ENCODE assay signal across 8 cellular contexts in the genomic region with DNA sequence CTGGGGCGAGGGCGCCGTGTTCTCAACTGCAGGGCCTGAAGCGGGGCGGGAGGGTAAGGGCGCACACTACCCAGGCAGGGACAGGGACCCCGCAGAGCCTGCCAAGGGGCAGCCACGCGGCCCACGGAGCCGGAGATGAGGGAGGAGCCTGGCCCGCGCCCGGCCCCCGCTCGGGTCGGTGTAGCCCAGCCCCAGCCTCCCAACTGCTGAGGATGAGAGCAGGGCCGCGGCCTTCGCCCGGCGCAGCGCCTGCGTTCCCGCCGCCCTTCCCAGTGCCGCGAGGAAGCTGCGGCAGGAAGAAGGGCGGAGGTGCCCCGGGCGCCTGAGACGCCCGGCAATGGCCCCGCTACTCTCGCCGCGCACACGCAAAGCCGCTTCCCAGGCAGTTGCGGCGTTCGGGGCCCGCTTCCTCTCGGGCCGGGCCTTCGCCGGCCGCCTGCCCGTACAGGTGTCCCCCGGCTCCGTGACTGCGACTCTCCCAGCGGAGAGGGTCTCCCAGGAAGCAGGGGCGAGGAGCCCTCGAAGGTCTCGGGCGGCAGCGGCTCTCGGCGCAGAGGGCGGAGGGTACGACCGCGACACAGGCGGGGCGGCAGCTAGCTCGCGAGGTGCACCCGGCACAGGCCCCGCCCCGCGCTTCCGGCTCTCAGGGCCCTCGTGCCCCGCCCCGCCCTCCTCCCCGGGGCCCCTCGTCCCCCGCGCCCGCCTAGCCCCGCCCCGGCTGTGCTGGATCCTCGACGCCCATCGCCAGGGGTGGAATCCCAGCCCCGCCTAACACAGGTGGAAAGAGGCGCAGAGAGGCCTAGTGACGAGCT. TPM values are rescaled to one million over a fixed set of nuclear protein-coding genes. Genes with fewer than 3 reads are reported as not detected.
DNase-seq lines count a peak whose midpoint lies in the region; ATAC-seq and TF ChIP-seq lines count a peak whose summit lies in the region.

No MANE protein-coding gene starts in this region.

- H3K27ac Mint-ChIP-seq in activated T-helper 1 cell treated with anti-CD3 and anti-CD28 coated beads, Interleukin-12 subunit alpha, Interleukin-12 subunit beta, Interleukin-2, Interleukin-4 antibody, amounts not matched to agents 30 ng/mL and 10 ng/mL and 1 ng/mL, durations not matched to agents 14 hours and 24 hours and 36 hours: peak overlapping the region; percentile 87
- H3K27ac Mint-ChIP-seq in nephron: peak overlapping the region; percentile 61 to 96 (median 90)
- peak overlapping the region; percentile 93 to 94 for H3K27ac Mint-ChIP-seq in stimulated activated naive CD8-positive, alpha-beta T cell treated with anti-CD3 and anti-CD28 coated beads, Interleukin-15, amount 100 ng/mL, for 72 hours

- H3K9me3 ChIP-seq in DND-41 (ENCODE audit: insufficient read depth, low read length, severe bottlenecking): no peaks in the 10 kb centered on the region
- H3K9me3 ChIP-seq in KOPT-K1 (ENCODE audit: insufficient read depth, low read length, poor library complexity, severe bottlenecking): no peaks in the 10 kb centered on the region
- no peaks in the 10 kb centered on the region for H3K9me3 ChIP-seq in Panc1 (ENCODE audit: control insufficient read depth, insufficient read depth, low read depth, low read length)

- H3K4me1 ChIP-seq in DND-41 (ENCODE audit: insufficient read depth, low read length) (peaks cover 23% of the 10 kb centered on the region), Panc1 (ENCODE audit: control insufficient read depth, insufficient read depth, low read length) (peaks cover 22% of the 10 kb centered on the region)

- POLR2A ChIA-PET in Panc1 (lab: Charles Lee): interaction anchor here (0.6 kb wide), 1 partner anchor 133 kb away, joined by 3 read pairs; no protein-coding TSS in a partner anchor

- intact Hi-C loops in Panc1 (cut with micrococcal nuclease; ENCODE audit: unreplicated experiment): no loop called here
- intact Hi-C loops in activated T-helper 1 cell treated with anti-CD3 and anti-CD28 coated beads, Interleukin-12 subunit alpha, Interleukin-12 subunit beta, Interleukin-2, Interleukin-4 antibody, amounts not matched to agents 30 ng/mL and 10 ng/mL and 1 ng/mL, durations not matched to agents 14 hours and 24 hours and 36 hours (cut with micrococcal nuclease): loop anchor here (1.0 to 2.0 kb wide), 6 partner anchors 8 to 733 kb away; a partner anchor contains a TSS

- H3K4me1 Mint-ChIP-seq in activated T-helper 1 cell treated with anti-CD3 and anti-CD28 coated beads, Interleukin-12 subunit alpha, Interleukin-12 subunit beta, Interleukin-2, Interleukin-4 antibody, amounts not matched to agents 30 ng/mL and 10 ng/mL and 1 ng/mL, durations not matched to agents 14 hours and 24 hours and 36 hours (ENCODE audit: low read depth): peaks cover 25% of the 10 kb centered on the region
- H3K4me1 Mint-ChIP-seq in nephron: peaks cover 10% of the 10 kb centered on the region
- H3K4me1 Mint-ChIP-seq in stimulated activated naive CD8-positive, alpha-beta T cell treated with anti-CD3 and anti-CD28 coated beads, Interleukin-15, amount 100 ng/mL, for 72 hours: peaks cover 45% of the 10 kb centered on the region

- no TSS peak for BruUV-seq in Panc1 (replicated peaks; lab: Mats Ljungman, UMichigan)

- H3K4me3 ChIP-seq in DND-41 (ENCODE audit: low read depth in 1 of 2, low read length in 2 of 2) (peak overlapping the region; percentile 60 to 78), Panc1 (ENCODE audit: low read depth in 2 of 2, low read length in 2 of 2) (peak overlapping the region; percentile 66 to 69), fibroblast of pulmonary artery (replicated peaks; ENCODE audit: low read depth, low read length) (peak overlapping the region; percentile 63)

- TF ChIP-seq CTCF in DND-41 (IDR thresholded peaks at IDR 0.05; ENCODE audit: borderline replicate concordance, extremely low read depth, low read length, poor library complexity, severe bottlenecking) (no peak), Panc1 (IDR thresholded peaks at IDR 0.05) (no peak), fibroblast of pulmonary artery (IDR thresholded peaks at IDR 0.05; ENCODE audit: low read length, missing control alignments) (no peak), nephron (IDR thresholded peaks at IDR 0.05; ENCODE audit: unreplicated experiment in 3 of 3) (no peak)

- H3K27me3 ChIP-seq in DND-41 (ENCODE audit: insufficient read depth, low read length, poor library complexity) (no peaks in the 10 kb centered on the region), Panc1 (ENCODE audit: control insufficient read depth, insufficient read depth, low read length) (no peaks in the 10 kb centered on the region)

- H3K27ac ChIP-seq in DND-41 (ENCODE audit: low read length) (peak overlapping the region; percentile 97), KOPT-K1 (ENCODE audit: low read depth, low read length, poor library complexity, severe bottlenecking) (peak overlapping the region; percentile 99), Panc1 (ENCODE audit: low read length) (peak overlapping the region; percentile 84)

- peaks cover 2% of the 10 kb centered on the region for H3K27me3 Mint-ChIP-seq in activated T-helper 1 cell treated with anti-CD3 and anti-CD28 coated beads, Interleukin-12 subunit alpha, Interleukin-12 subunit beta, Interleukin-2, Interleukin-4 antibody, amounts not matched to agents 30 ng/mL and 10 ng/mL and 1 ng/mL, durations not matched to agents 14 hours and 24 hours and 36 hours (ENCODE audit: insufficient read depth)
- no peaks in the 10 kb centered on the region for H3K27me3 Mint-ChIP-seq in nephron (ENCODE audit: low read depth)
- no peaks in the 10 kb centered on the region for H3K27me3 Mint-ChIP-seq in stimulated activated naive CD8-positive, alpha-beta T cell treated with anti-CD3 and anti-CD28 coated beads, Interleukin-15, amount 100 ng/mL, for 72 hours

- peak overlapping the region; percentile 82 for H3K4me2 ChIP-seq in DND-41 (ENCODE audit: insufficient read depth, low read length)

- H3K9me3 Mint-ChIP-seq in activated T-helper 1 cell treated with anti-CD3 and anti-CD28 coated beads, Interleukin-12 subunit alpha, Interleukin-12 subunit beta, Interleukin-2, Interleukin-4 antibody, amounts not matched to agents 30 ng/mL and 10 ng/mL and 1 ng/mL, durations not matched to agents 14 hours and 24 hours and 36 hours: no peaks in the 10 kb centered on the region
- H3K9me3 Mint-ChIP-seq in nephron: no peaks in the 10 kb centered on the region
- no peaks in the 10 kb centered on the region for H3K9me3 Mint-ChIP-seq in stimulated activated naive CD8-positive, alpha-beta T cell treated with anti-CD3 and anti-CD28 coated beads, Interleukin-15, amount 100 ng/mL, for 72 hours

- CTCF ChIA-PET in Panc1 (lab: Charles Lee): no interaction called here

- peaks cover 3% of the 10 kb centered on the region for H3K36me3 Mint-ChIP-seq in activated T-helper 1 cell treated with anti-CD3 and anti-CD28 coated beads, Interleukin-12 subunit alpha, Interleukin-12 subunit beta, Interleukin-2, Interleukin-4 antibody, amounts not matched to agents 30 ng/mL and 10 ng/mL and 1 ng/mL, durations not matched to agents 14 hours and 24 hours and 36 hours (ENCODE audit: low read depth)
- H3K36me3 Mint-ChIP-seq in nephron (ENCODE audit: low read depth): no peaks in the 10 kb centered on the region

- H4K20me1 ChIP-seq in DND-41 (ENCODE audit: insufficient read depth, low read length): 0 out of 2 replicates have a peak, but pooled peaks cover 2% of the 10 kb centered on the region

- H3K36me3 ChIP-seq in DND-41 (ENCODE audit: insufficient read depth, low read length) (no peaks in the 10 kb centered on the region), KOPT-K1 (ENCODE audit: insufficient read depth, low read length) (no peaks in the 10 kb centered on the region), Panc1 (ENCODE audit: control insufficient read depth, insufficient read depth, low read length) (no peaks in the 10 kb centered on the region)

- H3K4me3 Mint-ChIP-seq in activated T-helper 1 cell treated with anti-CD3 and anti-CD28 coated beads, Interleukin-12 subunit alpha, Interleukin-12 subunit beta, Interleukin-2, Interleukin-4 antibody, amounts not matched to agents 30 ng/mL and 10 ng/mL and 1 ng/mL, durations not matched to agents 14 hours and 24 hours and 36 hours: peak overlapping the region; percentile 85
- H3K4me3 Mint-ChIP-seq in nephron: peak overlapping the region; percentile 77 to 84 (median 83)
- peak overlapping the region; percentile 87 to 91 for H3K4me3 Mint-ChIP-seq in stimulated activated naive CD8-positive, alpha-beta T cell treated with anti-CD3 and anti-CD28 coated beads, Interleukin-15, amount 100 ng/mL, for 72 hours

- DNase-seq in DND-41: peak; percentile 93
- no peak for DNase-seq in Panc1 (ENCODE audit: low read depth, low spot score)
- DNase-seq in activated T-helper 1 cell treated with anti-CD3 and anti-CD28 coated beads, Interleukin-12 subunit alpha, Interleukin-12 subunit beta, Interleukin-2, Interleukin-4 antibody, amounts not matched to agents 30 ng/mL and 10 ng/mL and 1 ng/mL, durations not matched to agents 14 hours and 24 hours and 36 hours (ENCODE audit: low spot score): peak; percentile 88
- DNase-seq in fibroblast of pulmonary artery (ENCODE audit: low read depth): peak; percentile 56
- peak; percentile 87 to 90 for DNase-seq in stimulated activated naive CD8-positive, alpha-beta T cell treated with anti-CD3 and anti-CD28 coated beads, Interleukin-15, amount 100 ng/mL, for 72 hours

- ATAC-seq in DND-41 (ENCODE audit: insufficient read depth, low read depth) (peak; percentile 90), GM21825 (IDR thresholded peaks at IDR 0.05; ENCODE audit: unreplicated experiment) (peak; percentile 89), Panc1 (peak; percentile 96)
- peak; percentile 95 for ATAC-seq in stimulated activated naive CD8-positive, alpha-beta T cell treated with anti-CD3 and anti-CD28 coated beads, Interleukin-15, amount 100 ng/mL, for 72 hours

- peaks cover 45% of the 10 kb centered on the region for H3K79me2 ChIP-seq in DND-41 (ENCODE audit: insufficient read depth, low read length)

- H2AFZ ChIP-seq in DND-41 (ENCODE audit: low read depth, low read length): peak overlapping the region; percentile 98

- in situ Hi-C loops in Panc1 (cut with HindIII; ENCODE audit: low pct_unique_long_range_greater_than_20kb, low sequenced_read_pairs): no loop called here

- peak overlapping the region; percentile 100 for H3K9ac ChIP-seq in DND-41 (ENCODE audit: low read depth, low read length)

RNA-seq across cellular contexts. Expression of a gene that starts 24.8 kb away (rescaled TPM):
- total RNA-seq in Panc1 (2021; ENCODE audit: unreplicated experiment): 71.3 TPM
- polyA plus RNA-seq in Panc1 (2012; ENCODE audit: insufficient read length): 39.7 TPM
- total RNA-seq in activated T-helper 1 cell treated with anti-CD3 and anti-CD28 coated beads, Interleukin-12 subunit alpha, Interleukin-12 subunit beta, Interleukin-2, Interleukin-4 antibody, amounts not matched to agents 30 ng/mL and 10 ng/mL and 1 ng/mL, durations not matched to agents 14 hours and 24 hours and 36 hours: 109 and 110 TPM in 2 replicates

RNA-seq across cellular contexts. Expression of a gene that starts 54.7 kb away (rescaled TPM):
- 4.9 TPM for total RNA-seq in Panc1 (2021; ENCODE audit: unreplicated experiment)
- polyA plus RNA-seq in Panc1 (2012; ENCODE audit: insufficient read length): 10.8 TPM
- total RNA-seq in activated T-helper 1 cell treated with anti-CD3 and anti-CD28 coated beads, Interleukin-12 subunit alpha, Interleukin-12 subunit beta, Interleukin-2, Interleukin-4 antibody, amounts not matched to agents 30 ng/mL and 10 ng/mL and 1 ng/mL, durations not matched to agents 14 hours and 24 hours and 36 hours: 0.31 and 1.1 TPM in 2 replicates
